Comparison of ENCODE assay signal across 9 cellular contexts in the genomic region with DNA sequence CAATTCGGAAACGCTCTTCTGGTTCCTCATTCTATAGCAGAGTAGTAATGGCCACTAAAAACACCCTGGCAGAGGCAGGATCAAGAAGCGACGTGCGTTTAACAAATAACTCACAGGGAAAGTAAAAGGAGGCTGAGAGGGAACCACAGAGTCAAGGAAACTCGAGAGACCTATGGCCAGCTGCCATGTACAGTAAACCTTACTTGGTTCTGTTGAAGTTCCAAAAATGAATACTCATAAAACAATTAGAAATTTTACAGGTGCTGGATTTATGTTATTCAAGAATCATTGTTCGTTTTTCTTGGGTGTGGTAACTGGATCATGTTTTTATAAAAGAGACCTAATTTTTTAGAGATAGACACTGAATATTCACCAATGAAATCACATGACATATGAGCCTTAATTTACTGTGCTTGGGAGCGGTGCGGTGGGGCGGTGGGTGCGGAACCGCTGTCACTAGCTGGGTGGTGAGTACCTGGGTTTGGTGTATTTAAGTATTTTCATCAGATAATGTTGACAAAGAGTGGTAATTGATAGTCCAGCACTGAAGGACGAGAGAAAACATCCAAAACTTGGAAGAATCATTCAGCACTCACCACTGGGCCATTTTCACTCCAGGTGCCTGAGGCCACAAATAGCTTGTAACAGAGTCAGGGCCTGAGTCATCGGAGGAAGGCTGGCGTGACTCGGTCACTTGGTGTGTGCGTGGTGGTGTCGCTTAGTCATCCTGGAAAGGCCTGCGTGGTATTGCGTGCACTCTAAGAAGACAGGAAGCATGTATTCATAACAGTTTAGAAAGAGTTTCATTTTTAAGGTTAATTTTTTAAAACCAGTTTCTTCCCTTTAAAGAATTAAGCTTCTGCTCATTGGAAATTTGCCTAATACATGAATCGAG.
A peak's percentile ranks its signal among the peaks of the same experiment; 100 is the strongest.
DNase-seq lines count a peak whose midpoint lies in the region; ATAC-seq and TF ChIP-seq lines count a peak whose summit lies in the region.
"Had no signal": no experiment of that assay in that cellular context is flagged by ENCODE, and none has a peak within 500 bp of the region (broad histone marks: within the 10 kb centered on the region; RNA-seq: fewer than 3 reads in every experiment).

No MANE protein-coding gene starts in this region.

- peaks cover 8 to 16% of the 10 kb centered on the region in 2 donors for H3K4me1 ChIP-seq in adrenal gland (replicated peaks in 1 of 2)

- no peaks in the 10 kb centered on the region for H3K27me3 ChIP-seq in adrenal gland

- TF ChIP-seq CTCF in adrenal gland (IDR thresholded peaks at IDR 0.05) (peak in 1 of 6 experiments; percentile 19), endothelial cell (IDR thresholded peaks at IDR 0.05; ENCODE audit: unreplicated experiment) (no peak)

- TF ChIP-seq POLR2A in adrenal gland (IDR thresholded peaks at IDR 0.05): peak in 1 of 2 donors; percentile 38

- no peak overlapping the region for H3K4me3 ChIP-seq in adrenal gland

- DNase-seq in activated gamma-delta T cell treated with Interleukin-2 at 50 U/mL for 16 hours: peak; percentile 61
- DNase-seq in activated gamma-delta T cell (lab: John Stamatoyannopoulos, UW): no peak
- DNase-seq in T-helper 1 cell: peak in 3 of 5 donors; percentile 44 to 98 (median 48)
- peak; percentile 83 to 96 (median 94) for DNase-seq in adrenal gland
- DNase-seq in left colon: peak in 1 of 2 donors; percentile 56
- peak; percentile 88 for DNase-seq in stimulated activated CD8-positive, alpha-beta memory T cell treated with anti-CD3 and anti-CD28 coated beads, Interleukin-4, amount 100 ng/mL, for 48 hours
- DNase-seq in endothelial cell (ENCODE audit: low spot score): no peak

- no peak overlapping the region for H3K4me3 Mint-ChIP-seq in endothelial cell (ENCODE audit: unreplicated experiment)

- peak overlapping the region in 3 of 5 donors; percentile 60 to 77 (median 77) for H3K27ac ChIP-seq in adrenal gland
- H3K27ac ChIP-seq: C4-2B had no signal

- 58 to 68% (median 63%) methylated on average over 21 of the region's 21 CpGs for WGBS in adrenal gland, 4 donors

- peaks cover 9% of the 10 kb centered on the region for H3K4me1 Mint-ChIP-seq in endothelial cell (ENCODE audit: unreplicated experiment)

- H3K27ac Mint-ChIP-seq in endothelial cell (ENCODE audit: unreplicated experiment): no peak overlapping the region

- H3K9me3 Mint-ChIP-seq in endothelial cell (ENCODE audit: unreplicated experiment): no peaks in the 10 kb centered on the region

- peak; percentile 90 for ATAC-seq in HG03159 (IDR thresholded peaks at IDR 0.05; ENCODE audit: unreplicated experiment)
- ATAC-seq in left colon: peak; percentile 74

- peaks cover 5% of the 10 kb centered on the region for H3K27me3 Mint-ChIP-seq in endothelial cell (ENCODE audit: unreplicated experiment)

- H3K9me3 ChIP-seq in adrenal gland (replicated peaks in 1 of 3): no peaks in the 10 kb centered on the region

- intact Hi-C loops in adrenal gland (cut with DNase I) (no loop called here), left colon (cut with DNase I, micrococcal nuclease) (no loop called here)

- H3K36me3 ChIP-seq in adrenal gland (replicated peaks in 1 of 2): no peaks in the 10 kb centered on the region

- H3K36me3 Mint-ChIP-seq in endothelial cell (ENCODE audit: low read depth, unreplicated experiment): peaks cover 16% of the 10 kb centered on the region

Comparison
In these comparisons a context has a peak if more than half of its experiments do, and no peak if none do; other contexts are left out.
1. DNase-seq: peak in activated gamma-delta T cell treated with Interleukin-2 at 50 U/mL for 16 hours (single experiment), T-helper 1 cell (3 of 5), adrenal gland (7 of 7) and stimulated activated CD8-positive, alpha-beta memory T cell treated with anti-CD3 and anti-CD28 coated beads, Interleukin-4, amount 100 ng/mL, for 48 hours (single experiment); none in activated gamma-delta T cell (single experiment) and endothelial cell (single experiment).